ENCODE assay signal across 14 cellular contexts in genomic region chr5:98307811-98308210, GRCh38.
DNase-seq lines count a peak whose midpoint lies in the region; ATAC-seq, FAIRE-seq and TF ChIP-seq lines count a peak whose summit lies in the region.
"Had no signal": no experiment of that assay in that cellular context is flagged by ENCODE, and none has a peak within 500 bp of the region (broad histone marks: within the 10 kb centered on the region; RNA-seq: fewer than 3 reads in every experiment).

No MANE protein-coding gene starts in this region.

- no peaks in the 10 kb centered on the region for H3K9me2 ChIP-seq in PC-3 (replicated peaks; ENCODE audit: low read length)

- ATAC-seq in PC-3 (peak; percentile 54), HG03039 (IDR thresholded peaks at IDR 0.05; ENCODE audit: unreplicated experiment) (no peak)

- FAIRE-seq in bronchial epithelial cell (lab: Jason Lieb, UNC), result no peak

- H3K36me3 ChIP-seq in PC-3 (ENCODE audit: low read depth, low read length) (no peaks in the 10 kb centered on the region), bronchial epithelial cell (ENCODE audit: control insufficient read depth, insufficient read depth, low read length) (no peaks in the 10 kb centered on the region), H7 (replicated peaks; ENCODE audit: control insufficient read depth, insufficient read depth, low read length) (no peaks in the 10 kb centered on the region)
- H3K36me3 ChIP-seq: ovary had no signal

- POLR2A ChIA-PET in PC-3 (lab: Charles Lee; ENCODE audit: unreplicated experiment), result no interaction called here

- no TSS peak for BruUV-seq in PC-3 (replicated peaks; lab: Mats Ljungman, UMichigan)

- CTCF ChIA-PET in PC-3 (lab: Charles Lee), result no interaction called here

- H3K27me3 ChIP-seq in PC-3 (ENCODE audit: low read length) (no peaks in the 10 kb centered on the region), bronchial epithelial cell (ENCODE audit: control insufficient read depth, insufficient read depth, low read length) (no peaks in the 10 kb centered on the region), H7 (ENCODE audit: control insufficient read depth, insufficient read depth, low read length) (no peaks in the 10 kb centered on the region)
- H3K27me3 ChIP-seq: ovary had no signal

- in situ Hi-C loops in GM13976 (cut with MboI; ENCODE audit: low sequenced_read_pairs, unreplicated experiment), result no loop called here

- peaks cover 50% of the 10 kb centered on the region for H3K4me1 ChIP-seq in PC-3 (ENCODE audit: insufficient read depth, low read length)

- peak overlapping the region; percentile 83 for H3K9ac ChIP-seq in PC-3 (ENCODE audit: low read length)

- peak overlapping the region; percentile 4; the same call in 1 of the 2 replicates for H3K4me3 ChIP-seq in PC-3 (ENCODE audit: low read length)
- H3K4me3 ChIP-seq in bronchial epithelial cell (ENCODE audit: low read depth, low read length), result no peak overlapping the region
- H3K4me3 ChIP-seq in H7 (ENCODE audit: insufficient read depth, low read depth, low read length), result no peak overlapping the region
- H3K4me3 ChIP-seq: ovary had no signal

- intact Hi-C loops in PC-3 (cut with micrococcal nuclease), result loop anchor here (2.0 kb wide), 2 partner anchors 199 to 465 kb away; partner anchors contain the start of gene RGMB

- H3K9me3 ChIP-seq in PC-3 (ENCODE audit: low read length), result no peaks in the 10 kb centered on the region
- H3K9me3 ChIP-seq: ovary had no signal

- no peaks in the 10 kb centered on the region for H4K20me1 ChIP-seq in PC-3 (ENCODE audit: low read length)

- TF ChIP-seq CTCF in AG09319 (IDR thresholded peaks at IDR 0.05; ENCODE audit: low read depth, low read length) (no peak), PC-3 (conservative IDR thresholded peaks at IDR 0.05; ENCODE audit: low read depth, low read length) (no peak), bronchial epithelial cell (IDR thresholded peaks at IDR 0.05; ENCODE audit: insufficient read depth, low read length, severe bottlenecking) (no peak), GM13976 (IDR thresholded peaks at IDR 0.05; ENCODE audit: borderline replicate concordance, control extremely low read depth, extremely low read depth, insufficient read depth, missing control alignments) (no peak)

- H3K79me2 ChIP-seq in PC-3 (ENCODE audit: low read length), result no peaks in the 10 kb centered on the region

- no peak overlapping the region for H2AFZ ChIP-seq in PC-3 (ENCODE audit: low read length)

- peak overlapping the region; percentile 95 for H3K27ac ChIP-seq in PC-3 (ENCODE audit: low read length)
- H3K27ac ChIP-seq: ovary had no signal

- DNase-seq in AG09319 (ENCODE audit: extremely low read depth, low read depth) (peak; percentile 12), PC-3 (peak; percentile 95), bronchial epithelial cell (ENCODE audit: low read depth) (peak; percentile 87), kidney glomerular epithelial cell (lab: John Stamatoyannopoulos, UW) (peak; percentile 36), GM13976 (ENCODE audit: low spot score) (no peak), H7 (no peak)
- no peak for DNase-seq in activated CD4-positive, alpha-beta T cell treated with anti-CD3 and anti-CD28 coated beads, Interleukin-2, amount 50 U/mL, for 48 hours
- DNase-seq: activated effector memory CD4-positive, alpha-beta T cell treated with anti-CD3 and anti-CD28 coated beads, Interleukin-2, amount 50 U/mL, for 16 hours; central memory CD4-positive, alpha-beta T cell; NCI-H1092 treated with DMSO at 0.1 percent for 48 hours; NCI-H510A; ovary; stimulated activated CD8-positive, alpha-beta memory T cell treated with anti-CD3 and anti-CD28 coated beads, Interleukin-4, amount 100 ng/mL, for 48 hours had no signal

- H3F3A ChIP-seq in PC-3 (ENCODE audit: low read length, unreplicated experiment), result peaks cover 26% of the 10 kb centered on the region

- H3K4me2 ChIP-seq in PC-3 (ENCODE audit: low read length), result peak overlapping the region; percentile 48

Comparison
In these comparisons a context has a peak if more than half of its experiments do, and no peak if none do; other contexts are left out.
1. DNase-seq: peak in AG09319 (single experiment), PC-3 (single experiment), bronchial epithelial cell (single experiment) and kidney glomerular epithelial cell (single experiment); none in activated CD4-positive, alpha-beta T cell treated with anti-CD3 and anti-CD28 coated beads, Interleukin-2, amount 50 U/mL, for 48 hours (0 of 2), GM13976 (single experiment) and H7 (single experiment).